ENCODE assay signal across 10 cellular contexts in genomic region chr4:13920901-13921300, GRCh38.
DNase-seq lines count a peak whose midpoint lies in the region; ATAC-seq, FAIRE-seq and TF ChIP-seq lines count a peak whose summit lies in the region.
"Had no signal": no experiment of that assay in that cellular context is flagged by ENCODE, and none has a peak within 500 bp of the region (broad histone marks: within the 10 kb centered on the region; RNA-seq: fewer than 3 reads in every experiment).

No MANE protein-coding gene starts in this region.

- H3K4me1 ChIP-seq in HUES64 (ENCODE audit: insufficient read depth, low read length) (peaks cover 11% of the 10 kb centered on the region), keratinocyte (ENCODE audit: control insufficient read depth, extremely low read depth, insufficient read depth, low read length) (peaks cover 40% of the 10 kb centered on the region), thyroid gland (no peaks in the 10 kb centered on the region)
- H3K4me1 ChIP-seq: BLaER1 had no signal

- H3K27me3 Mint-ChIP-seq in natural killer cell treated with Interleukin-12 subunit alpha and Interleukin-12 subunit beta and Interleukin-15 and Interleukin-18, amount 100 ng/mL, for 72 hours, result no peaks in the 10 kb centered on the region
- H3K27me3 Mint-ChIP-seq in activated CD8-positive, alpha-beta T cell treated with anti-CD3 and anti-CD28 coated beads for 36 hours, result no peaks in the 10 kb centered on the region
- H3K27me3 Mint-ChIP-seq: activated CD4-positive, alpha-beta T cell treated with anti-CD3 and anti-CD28 coated beads, Interleukin-2, amount 10 ng/mL, durations not matched to agents 24 days and 14 days had no signal

- H3K4me1 Mint-ChIP-seq in natural killer cell treated with Interleukin-12 subunit alpha and Interleukin-12 subunit beta and Interleukin-15 and Interleukin-18, amount 100 ng/mL, for 72 hours (ENCODE audit: low read depth in 2 of 2), result no peaks in the 10 kb centered on the region
- no peaks in the 10 kb centered on the region for H3K4me1 Mint-ChIP-seq in activated CD8-positive, alpha-beta T cell treated with anti-CD3 and anti-CD28 coated beads for 36 hours (ENCODE audit: low read depth)
- H3K4me1 Mint-ChIP-seq: activated CD4-positive, alpha-beta T cell treated with anti-CD3 and anti-CD28 coated beads, Interleukin-2, amount 10 ng/mL, durations not matched to agents 24 days and 14 days had no signal

- H4K20me1 ChIP-seq in keratinocyte (ENCODE audit: control insufficient read depth, extremely low read depth, insufficient read depth, low read length), result no peaks in the 10 kb centered on the region
- H4K20me1 ChIP-seq: BLaER1 had no signal

- H3K36me3 ChIP-seq in HUES64 (ENCODE audit: insufficient read depth, low read length), result no peaks in the 10 kb centered on the region
- H3K36me3 ChIP-seq in keratinocyte (ENCODE audit: control insufficient read depth in 2 of 2, extremely low read depth in 1 of 2, insufficient read depth in 2 of 2, low read length in 2 of 2), result no peaks in the 10 kb centered on the region
- H3K36me3 ChIP-seq in thyroid gland, result no peaks in the 10 kb centered on the region
- H3K36me3 ChIP-seq: BLaER1 had no signal

- peak overlapping the region; percentile 33 for H3K27ac ChIP-seq in HUES64 (ENCODE audit: low read depth, low read length)
- H3K27ac ChIP-seq in keratinocyte (ENCODE audit: control insufficient read depth, insufficient read depth, low read length), result peak overlapping the region; percentile 99
- H3K27ac ChIP-seq in thyroid gland, result no peak overlapping the region
- H3K27ac ChIP-seq: BLaER1 had no signal

- H3K9me3 ChIP-seq in HUES64 (ENCODE audit: insufficient read depth, low read depth, low read length), result no peaks in the 10 kb centered on the region
- no peaks in the 10 kb centered on the region for H3K9me3 ChIP-seq in keratinocyte (ENCODE audit: control insufficient read depth, low read depth, low read length)
- no peaks in the 10 kb centered on the region for H3K9me3 ChIP-seq in thyroid gland
- H3K9me3 ChIP-seq: BLaER1 had no signal

- no peak overlapping the region for H3K4me3 Mint-ChIP-seq in natural killer cell treated with Interleukin-12 subunit alpha and Interleukin-12 subunit beta and Interleukin-15 and Interleukin-18, amount 100 ng/mL, for 72 hours
- no peak overlapping the region for H3K4me3 Mint-ChIP-seq in activated CD8-positive, alpha-beta T cell treated with anti-CD3 and anti-CD28 coated beads for 36 hours
- H3K4me3 Mint-ChIP-seq: activated CD4-positive, alpha-beta T cell treated with anti-CD3 and anti-CD28 coated beads, Interleukin-2, amount 10 ng/mL, durations not matched to agents 24 days and 14 days had no signal

- no peaks in the 10 kb centered on the region for H3K79me2 ChIP-seq in keratinocyte (ENCODE audit: control insufficient read depth, insufficient read depth, low read length)

- 48% methylated on average over 3 of the region's 3 CpGs for WGBS in HUES64
- 61 to 69% methylated on average over 3 of the region's 3 CpGs for WGBS in thyroid gland, 2 donors

- H3K9me3 Mint-ChIP-seq in natural killer cell treated with Interleukin-12 subunit alpha and Interleukin-12 subunit beta and Interleukin-15 and Interleukin-18, amount 100 ng/mL, for 72 hours, result peaks cover 7% of the 10 kb centered on the region
- H3K9me3 Mint-ChIP-seq in activated CD8-positive, alpha-beta T cell treated with anti-CD3 and anti-CD28 coated beads for 36 hours, result no peaks in the 10 kb centered on the region
- H3K9me3 Mint-ChIP-seq: activated CD4-positive, alpha-beta T cell treated with anti-CD3 and anti-CD28 coated beads, Interleukin-2, amount 10 ng/mL, durations not matched to agents 24 days and 14 days had no signal

- H2AFZ ChIP-seq in keratinocyte (ENCODE audit: control insufficient read depth, low read length), result no peak overlapping the region

- POLR2A ChIA-PET in activated CD8-positive, alpha-beta T cell treated with anti-CD3 and anti-CD28 coated beads for 36 hours (lab: Charles Lee), result no interaction called here

- no peak for TF ChIP-seq POLR2A in thyroid gland (IDR thresholded peaks at IDR 0.05)

- dilution Hi-C loops in keratinocyte (cut with MboI; ENCODE audit: extremely low pct_ligation_motif_present, low sequenced_read_pairs), result no loop called here

- H3K27ac Mint-ChIP-seq in natural killer cell treated with Interleukin-12 subunit alpha and Interleukin-12 subunit beta and Interleukin-15 and Interleukin-18, amount 100 ng/mL, for 72 hours, result no peak overlapping the region
- H3K27ac Mint-ChIP-seq in activated CD8-positive, alpha-beta T cell treated with anti-CD3 and anti-CD28 coated beads for 36 hours, result no peak overlapping the region
- H3K27ac Mint-ChIP-seq: activated CD4-positive, alpha-beta T cell treated with anti-CD3 and anti-CD28 coated beads, Interleukin-2, amount 10 ng/mL, durations not matched to agents 24 days and 14 days had no signal

- TF ChIP-seq CTCF in cardiac fibroblast (IDR thresholded peaks at IDR 0.05; ENCODE audit: low read depth, low read length) (no peak), keratinocyte (optimal IDR thresholded peaks at IDR 0.05 in 1 of 3, IDR thresholded peaks at IDR 0.05 in 1 of 3, conservative IDR thresholded peaks at IDR 0.05 in 1 of 3; ENCODE audit: extremely low read depth in 1 of 3, insufficient read depth in 2 of 3, low read length in 3 of 3) (no peak), thyroid gland (IDR thresholded peaks at IDR 0.05) (no peak)
- no peak for TF ChIP-seq CTCF in activated CD8-positive, alpha-beta T cell treated with anti-CD3 and anti-CD28 coated beads for 36 hours (IDR thresholded peaks at IDR 0.05)

- ATAC-seq in natural killer cell treated with Interleukin-12 subunit alpha and Interleukin-12 subunit beta and Interleukin-15 and Interleukin-18, amount 100 ng/mL, for 72 hours, result no peak
- ATAC-seq in activated CD8-positive, alpha-beta T cell treated with anti-CD3 and anti-CD28 coated beads for 36 hours, result no peak

- peak overlapping the region; percentile 81 for H3K4me2 ChIP-seq in keratinocyte (ENCODE audit: control insufficient read depth, extremely low read depth, insufficient read depth, low read depth, low read length)
- H3K4me2 ChIP-seq: BLaER1 had no signal

- H3K36me3 Mint-ChIP-seq in natural killer cell treated with Interleukin-12 subunit alpha and Interleukin-12 subunit beta and Interleukin-15 and Interleukin-18, amount 100 ng/mL, for 72 hours, result peaks cover 5% of the 10 kb centered on the region
- H3K36me3 Mint-ChIP-seq in activated CD8-positive, alpha-beta T cell treated with anti-CD3 and anti-CD28 coated beads for 36 hours (ENCODE audit: low read depth), result no peaks in the 10 kb centered on the region

- H3K9ac ChIP-seq in HUES64 (ENCODE audit: low read depth, low read length), result no peak overlapping the region; the same call in 1 of the 2 replicates
- peak overlapping the region; percentile 72 for H3K9ac ChIP-seq in keratinocyte (ENCODE audit: control insufficient read depth, extremely low read depth, insufficient read depth, low read length)
- H3K9ac ChIP-seq: BLaER1 had no signal

- H3K4me3 ChIP-seq in HUES64 (ENCODE audit: low read length) (no peak overlapping the region), cardiac fibroblast (replicated peaks in 1 of 2; ENCODE audit: low read depth in 2 of 2, low read length in 2 of 2) (no peak overlapping the region), keratinocyte (ENCODE audit: control insufficient read depth in 2 of 3, extremely low read depth in 1 of 3, insufficient read depth in 2 of 3, low read depth in 1 of 3, low read length in 3 of 3) (peak overlapping the region in 1 of 3 experiments; percentile 40), thyroid gland (replicated peaks in 1 of 3) (no peak overlapping the region)
- H3K4me3 ChIP-seq: BLaER1 had no signal

- peak; percentile 100 for FAIRE-seq in keratinocyte (lab: Jason Lieb, UNC)

- H3K9me1 ChIP-seq in keratinocyte (ENCODE audit: control insufficient read depth, extremely low read depth, insufficient read depth, low read length), result no peaks in the 10 kb centered on the region

- H3K27me3 ChIP-seq in HUES64 (ENCODE audit: insufficient read depth, low read length), result no peaks in the 10 kb centered on the region; the same call in 1 of the 2 replicates
- H3K27me3 ChIP-seq in keratinocyte (ENCODE audit: control insufficient read depth, extremely low read depth, insufficient read depth, low read length), result no peaks in the 10 kb centered on the region
- H3K27me3 ChIP-seq in thyroid gland, result no peaks in the 10 kb centered on the region
- H3K27me3 ChIP-seq: BLaER1 had no signal

- DNase-seq in A172 (ENCODE audit: low spot score) (peak; percentile 97), cardiac fibroblast (ENCODE audit: low read depth in 2 of 2) (peak; percentile 98 to 100), keratinocyte (ENCODE audit: low read depth, low spot score) (peak; percentile 98), COLO668 (lab: John Stamatoyannopoulos, UW; ENCODE audit: unreplicated experiment) (no peak), thyroid gland (no peak)
- DNase-seq in natural killer cell treated with Interleukin-12 subunit alpha and Interleukin-12 subunit beta and Interleukin-15 and Interleukin-18, amount 100 ng/mL, for 72 hours (ENCODE audit: low spot score), result no peak
- DNase-seq in activated CD8-positive, alpha-beta T cell treated with anti-CD3 and anti-CD28 coated beads for 36 hours, result no peak
- DNase-seq: activated CD4-positive, alpha-beta T cell treated with anti-CD3 and anti-CD28 coated beads, Interleukin-2, amount 10 ng/mL, durations not matched to agents 24 days and 14 days had no signal

- intact Hi-C loops in thyroid gland (cut with DNase I), result no loop called here
- intact Hi-C loops in activated CD8-positive, alpha-beta T cell treated with anti-CD3 and anti-CD28 coated beads for 36 hours (cut with micrococcal nuclease), result no loop called here

- CTCF ChIA-PET in activated CD8-positive, alpha-beta T cell treated with anti-CD3 and anti-CD28 coated beads for 36 hours (lab: Charles Lee), result no interaction called here

Comparison
In these comparisons a context has a peak if more than half of its experiments do, and no peak if none do; other contexts are left out.
1. DNase-seq: peak in A172 (single experiment), cardiac fibroblast (2 of 2) and keratinocyte (single experiment); none in natural killer cell treated with Interleukin-12 subunit alpha and Interleukin-12 subunit beta and Interleukin-15 and Interleukin-18, amount 100 ng/mL, for 72 hours (single experiment), COLO668 (single experiment), thyroid gland (0 of 2) and activated CD8-positive, alpha-beta T cell treated with anti-CD3 and anti-CD28 coated beads for 36 hours (single experiment).
2. H3K27ac ChIP-seq: peak in HUES64 (single experiment) and keratinocyte (single experiment); none in thyroid gland (0 of 3).